In the genomic region with DNA sequence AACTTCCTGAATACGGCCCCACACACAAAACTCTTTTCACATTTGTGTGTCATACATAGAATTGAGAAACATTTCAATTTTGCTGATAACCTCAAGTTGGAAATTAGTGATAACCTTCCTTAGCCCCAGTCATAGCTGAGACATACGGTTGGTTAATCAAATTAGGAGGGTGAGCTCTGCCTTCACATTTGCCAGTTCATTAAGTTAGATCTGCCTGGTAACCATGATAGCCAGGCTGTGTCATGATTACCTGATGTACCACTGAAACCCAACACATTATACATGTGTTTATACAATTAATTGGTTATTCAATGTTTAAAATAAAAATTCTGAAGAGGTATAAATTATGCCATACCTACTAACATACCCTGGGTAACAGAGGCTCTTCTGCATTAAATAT, we compare ENCODE assay signal across 26 cellular contexts.
"Had no signal": no experiment of that assay in that cellular context is flagged by ENCODE, and none has a peak within 500 bp of the region (broad histone marks: within the 10 kb centered on the region; RNA-seq: fewer than 3 reads in every experiment).

No MANE protein-coding gene starts in this region.

- H3K9ac ChIP-seq: KMS-11 had no signal

- H3K4me1 ChIP-seq: SJCRH30 had no signal

- H3K36me3 ChIP-seq: SJCRH30 had no signal

- H3K9me3 ChIP-seq: SJCRH30 had no signal

- ATAC-seq: activated CD4-positive, alpha-beta T cell treated with anti-CD3 and anti-CD28 coated beads for 36 hours; Panc1; T-helper 17 cell had no signal

- H3K27me3 ChIP-seq: SJCRH30 had no signal

- H3K4me1 Mint-ChIP-seq: activated B cell treated with CpG ODN at 0.5 μM for 24 hours; activated CD4-positive, alpha-beta T cell treated with anti-CD3 and anti-CD28 coated beads for 36 hours; IgD-negative memory B cell had no signal

- H3K9me3 Mint-ChIP-seq: activated B cell treated with CpG ODN at 0.5 μM for 24 hours; activated CD4-positive, alpha-beta memory T cell treated with anti-CD3 and anti-CD28 coated beads, Interleukin-2, amount 10 ng/mL, durations not matched to agents 7 days and 5 days; activated naive CD4-positive, alpha-beta T cell treated with anti-CD3 and anti-CD28 coated beads, Interleukin-2, amount 10 ng/mL, durations not matched to agents 7 days and 5 days; activated naive CD8-positive, alpha-beta T cell treated with anti-CD3 and anti-CD28 coated beads for 36 hours; activated T-helper 2 cell treated with anti-CD3 and anti-CD28 coated beads, Interferon-gamma antibody, Interleukin-2, Interleukin-4, amounts not matched to agents 10 μg/mL and 5 μg/mL and 100 μg/mL, durations not matched to agents 14 hours and 24 hours and 36 hours had no signal

- H3K4me2 ChIP-seq: KMS-11 had no signal

- H3K4me3 ChIP-seq: SJCRH30 had no signal

- H3K36me3 Mint-ChIP-seq: activated naive CD4-positive, alpha-beta T cell treated with anti-CD3 and anti-CD28 coated beads, Interleukin-2, amount 10 ng/mL, durations not matched to agents 7 days and 5 days; activated naive CD8-positive, alpha-beta T cell treated with anti-CD3 and anti-CD28 coated beads for 36 hours had no signal

- H3K27ac Mint-ChIP-seq: activated B cell treated with CpG ODN at 0.5 μM for 24 hours; activated CD4-positive, alpha-beta memory T cell treated with anti-CD3 and anti-CD28 coated beads, Interleukin-2, amount 10 ng/mL, durations not matched to agents 7 days and 5 days; activated CD4-positive, alpha-beta T cell treated with anti-CD3 and anti-CD28 coated beads for 36 hours; activated naive CD4-positive, alpha-beta T cell treated with anti-CD3 and anti-CD28 coated beads, Interleukin-2, amount 10 ng/mL, durations not matched to agents 7 days and 5 days; activated naive CD8-positive, alpha-beta T cell treated with anti-CD3 and anti-CD28 coated beads for 36 hours; activated T-helper 2 cell treated with anti-CD3 and anti-CD28 coated beads, Interferon-gamma antibody, Interleukin-2, Interleukin-4, amounts not matched to agents 10 μg/mL and 5 μg/mL and 100 μg/mL, durations not matched to agents 14 hours and 24 hours and 36 hours; IgD-negative memory B cell; T-helper 17 cell had no signal

- H3K27ac ChIP-seq: KMS-11, RWPE1, SJCRH30 had no signal

- H3K4me3 Mint-ChIP-seq: activated B cell treated with CpG ODN at 0.5 μM for 24 hours; activated CD4-positive, alpha-beta memory T cell treated with anti-CD3 and anti-CD28 coated beads, Interleukin-2, amount 10 ng/mL, durations not matched to agents 7 days and 5 days; activated CD4-positive, alpha-beta T cell treated with anti-CD3 and anti-CD28 coated beads for 36 hours; activated naive CD4-positive, alpha-beta T cell treated with anti-CD3 and anti-CD28 coated beads, Interleukin-2, amount 10 ng/mL, durations not matched to agents 7 days and 5 days; activated naive CD8-positive, alpha-beta T cell treated with anti-CD3 and anti-CD28 coated beads for 36 hours; IgD-negative memory B cell; T-helper 17 cell had no signal

- DNase-seq: activated B cell treated with CpG ODN at 0.5 μM for 24 hours; activated CD4-positive, alpha-beta memory T cell treated with anti-CD3 and anti-CD28 coated beads, Interleukin-2, amount 10 ng/mL, durations not matched to agents 7 days and 5 days; activated CD4-positive, alpha-beta T cell treated with anti-CD3 and anti-CD28 coated beads for 36 hours; activated CD4-positive, alpha-beta T cell treated with anti-CD3 and anti-CD28 coated beads, Interleukin-2, amount 50 U/mL, for 1 hour; activated gamma-delta T cell treated with Interleukin-2 at 50 U/mL for 16 hours; activated naive CD4-positive, alpha-beta T cell treated with anti-CD3 and anti-CD28 coated beads, Interleukin-2, amount 10 ng/mL, durations not matched to agents 7 days and 5 days; activated naive CD8-positive, alpha-beta T cell treated with anti-CD3 and anti-CD28 coated beads for 36 hours; activated T-cell treated with anti-CD3 and anti-CD28 coated beads for 4 hours; activated T-cell treated with anti-CD3 and anti-CD28 coated beads, Interleukin-2, amount 50 U/mL, for 48 hours; cerebellar nuclear complex; NCI-H1694; NCI-H2029; NCI-H2107; NCI-H524; NCI-H748 treated with DMSO at 0.1 percent for 48 hours; NK-92 treated with Interleukin-12 subunit alpha and Interleukin-12 subunit beta, amount 100 ng/mL, for 24 hours; OCI-M1; Right ventricle myocardium superior; SJCRH30; T-helper 17 cell; T-helper 9 cell had no signal
